ENCODE assay signal across 22 cellular contexts in genomic region chr10:47107226-47107625, GRCh38.
"Had no signal": no experiment of that assay in that cellular context is flagged by ENCODE, and none has a peak within 500 bp of the region (broad histone marks: within the 10 kb centered on the region; RNA-seq: fewer than 3 reads in every experiment).

No MANE protein-coding gene starts in this region.

- ATAC-seq: activated CD8-positive, alpha-beta T cell treated with anti-CD3 and anti-CD28 coated beads, Interleukin-2, amount 10 ng/mL, durations not matched to agents 7 days and 5 days; body of pancreas; WTC11 had no signal

- H3K4me3 ChIP-seq: ascending aorta, body of pancreas, Peyer's patch had no signal

- H3K4me1 ChIP-seq: body of pancreas, Peyer's patch had no signal

- H3K9me3 ChIP-seq: ascending aorta, body of pancreas, Peyer's patch had no signal

- H3K27me3 ChIP-seq: ascending aorta, body of pancreas, Peyer's patch had no signal

- H3K36me3 ChIP-seq: ascending aorta, Peyer's patch had no signal

- DNase-seq: activated CD4-positive, alpha-beta T cell treated with anti-CD3 and anti-CD28 coated beads for 48 hours; activated CD4-positive, alpha-beta T cell treated with anti-CD3 and anti-CD28 coated beads, Interleukin-2, amount 50 U/mL, for 4 hours; activated CD4-positive, CD25-positive, alpha-beta regulatory T cell treated with anti-CD3 and anti-CD28 coated beads, Interleukin-2, amount 50 U/mL, for 72 hours; activated CD8-positive, alpha-beta T cell treated with anti-CD3 and anti-CD28 coated beads, Interleukin-2, amount 10 ng/mL, durations not matched to agents 7 days and 5 days; activated effector memory CD4-positive, alpha-beta T cell treated with Interleukin-2 at 50 U/mL for 16 hours; activated naive CD4-positive, alpha-beta T cell; activated T-cell treated with anti-CD3 and anti-CD28 coated beads, Interleukin-2, amount 50 U/mL, for 24 hours; amniotic stem cell; body of pancreas; central memory CD4-positive, alpha-beta T cell; KBM-7; NCI-H1092; NCI-H1417; NCI-H1930; NCI-H345; NCI-H510A treated with DMSO at 0.1 percent for 48 hours; NCI-H69; Peyer's patch; SHP77 had no signal

- H3K27ac ChIP-seq: ascending aorta, body of pancreas, Peyer's patch, RWPE1 had no signal
